26 cellular contexts compared by ENCODE assay signal in the genomic region with DNA sequence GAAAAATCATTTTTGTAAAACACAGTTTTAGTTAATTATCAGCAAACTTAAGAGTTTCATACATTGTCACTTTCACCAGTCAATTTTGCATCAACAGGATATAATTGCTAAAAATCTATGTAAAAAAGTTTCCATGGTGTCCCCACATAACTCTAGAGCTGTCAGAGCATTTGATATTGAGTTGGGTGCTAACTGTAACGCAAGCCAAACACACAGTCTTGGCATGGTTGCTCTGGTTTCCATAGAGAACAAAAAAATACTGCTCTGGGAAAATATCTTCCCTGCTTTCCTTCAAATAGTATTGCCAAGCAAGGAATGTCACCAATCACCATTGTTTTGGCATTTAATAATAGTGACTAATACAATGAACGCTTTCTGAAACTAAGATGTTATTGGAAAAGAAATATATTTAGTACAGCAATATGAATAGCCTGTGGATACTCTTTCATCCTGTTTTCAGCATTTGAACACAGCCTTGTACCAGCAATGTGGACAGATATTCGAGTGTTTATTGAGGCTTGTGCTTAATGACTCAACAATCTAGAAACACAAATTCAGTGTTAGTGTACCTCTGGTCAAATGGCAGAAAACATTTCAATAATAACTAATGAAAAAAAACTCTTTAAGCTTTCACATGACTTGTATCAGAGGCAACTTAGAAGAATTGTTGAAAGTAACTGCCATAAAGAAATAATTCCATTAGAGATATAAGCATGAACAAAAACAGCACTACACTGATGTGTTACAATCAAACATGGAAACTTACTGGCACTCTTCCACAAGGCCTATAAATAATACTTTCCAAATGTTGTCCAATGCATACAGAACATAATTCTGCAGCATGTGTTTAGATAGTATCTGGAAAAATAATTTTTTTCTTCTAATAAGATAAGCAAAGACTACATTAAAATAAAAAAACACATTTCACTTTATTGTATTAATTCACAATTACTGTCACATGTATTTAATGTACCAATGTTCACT.
"Had no signal": no experiment of that assay in that cellular context is flagged by ENCODE, and none has a peak within 500 bp of the region (broad histone marks: within the 10 kb centered on the region; RNA-seq: fewer than 3 reads in every experiment).

No MANE protein-coding gene starts in this region.

- H3K27me3 ChIP-seq: body of pancreas, colonic mucosa, neutrophil, suprapubic skin, tibial artery had no signal

- ATAC-seq: activated CD4-positive, alpha-beta T cell treated with anti-CD3 and anti-CD28 coated beads for 36 hours; activated CD8-positive, alpha-beta memory T cell treated with anti-CD3 and anti-CD28 coated beads, Interleukin-2, amount 10 ng/mL, durations not matched to agents 7 days and 5 days; activated CD8-positive, alpha-beta T cell treated with anti-CD3 and anti-CD28 coated beads, Interleukin-2, amount 10 ng/mL, durations not matched to agents 7 days and 5 days; body of pancreas; effector memory CD8-positive, alpha-beta T cell; lower lobe of right lung; stimulated activated memory B cell treated with anti-CD40 and anti-IgM and Interleukin-4, amounts not matched to agents 10 μg/mL and 1 μg/mL and 100 μg/mL, for 72 hours; stimulated activated naive CD8-positive, alpha-beta T cell treated with anti-CD3 and anti-CD28 coated beads, Interleukin-15, amount 100 ng/mL, for 72 hours had no signal

- H3K27ac Mint-ChIP-seq: activated CD4-positive, alpha-beta T cell treated with anti-CD3 and anti-CD28 coated beads for 36 hours; activated CD8-positive, alpha-beta memory T cell treated with anti-CD3 and anti-CD28 coated beads, Interleukin-2, amount 10 ng/mL, durations not matched to agents 7 days and 5 days; activated CD8-positive, alpha-beta T cell treated with anti-CD3 and anti-CD28 coated beads, Interleukin-2, amount 10 ng/mL, durations not matched to agents 7 days and 5 days; activated naive CD8-positive, alpha-beta T cell; effector memory CD8-positive, alpha-beta T cell; naive B cell; nephron progenitor cell; progenitor cell of endocrine pancreas; stimulated activated memory B cell treated with anti-CD40 and anti-IgM and Interleukin-4, amounts not matched to agents 10 μg/mL and 1 μg/mL and 100 μg/mL, for 72 hours; stimulated activated naive CD8-positive, alpha-beta T cell treated with anti-CD3 and anti-CD28 coated beads, Interleukin-15, amount 100 ng/mL, for 72 hours had no signal

- H3K9me3 ChIP-seq: body of pancreas, colonic mucosa, lower lobe of right lung, neutrophil, tibial artery had no signal

- H3K36me3 ChIP-seq: colonic mucosa, lower lobe of right lung, neutrophil, suprapubic skin, tibial artery had no signal

- H3K36me3 Mint-ChIP-seq: activated CD8-positive, alpha-beta memory T cell treated with anti-CD3 and anti-CD28 coated beads, Interleukin-2, amount 10 ng/mL, durations not matched to agents 7 days and 5 days; activated naive CD8-positive, alpha-beta T cell; naive B cell; stimulated activated memory B cell treated with anti-CD40 and anti-IgM and Interleukin-4, amounts not matched to agents 10 μg/mL and 1 μg/mL and 100 μg/mL, for 72 hours had no signal

- H3K27ac ChIP-seq: body of pancreas, colonic mucosa, lower lobe of right lung, neutrophil, suprapubic skin, tibial artery had no signal

- H3K4me2 ChIP-seq: smooth muscle cell had no signal

- H3K4me1 ChIP-seq: body of pancreas, colonic mucosa, lower lobe of right lung, suprapubic skin had no signal

- H3K27me3 Mint-ChIP-seq: activated CD8-positive, alpha-beta memory T cell treated with anti-CD3 and anti-CD28 coated beads, Interleukin-2, amount 10 ng/mL, durations not matched to agents 7 days and 5 days; effector memory CD8-positive, alpha-beta T cell; naive B cell; progenitor cell of endocrine pancreas; stimulated activated memory B cell treated with anti-CD40 and anti-IgM and Interleukin-4, amounts not matched to agents 10 μg/mL and 1 μg/mL and 100 μg/mL, for 72 hours; stimulated activated naive CD8-positive, alpha-beta T cell treated with anti-CD3 and anti-CD28 coated beads, Interleukin-15, amount 100 ng/mL, for 72 hours had no signal

- H3K4me3 ChIP-seq: body of pancreas, colonic mucosa, lower lobe of right lung, smooth muscle cell, suprapubic skin, tibial artery had no signal

- DNase-seq: activated CD4-positive, alpha-beta T cell treated with anti-CD3 and anti-CD28 coated beads for 36 hours; activated CD4-positive, CD25-positive, alpha-beta regulatory T cell; activated CD8-positive, alpha-beta memory T cell treated with anti-CD3 and anti-CD28 coated beads, Interleukin-2, amount 10 ng/mL, durations not matched to agents 7 days and 5 days; activated CD8-positive, alpha-beta T cell treated with anti-CD3 and anti-CD28 coated beads, Interleukin-2, amount 10 ng/mL, durations not matched to agents 7 days and 5 days; activated naive CD4-positive, alpha-beta T cell; activated T-cell treated with anti-CD3 and anti-CD28 coated beads, Interleukin-2, amount 50 U/mL, for 48 hours; body of pancreas; cerebellar nuclear complex; colonic mucosa; effector memory CD8-positive, alpha-beta T cell; foreskin fibroblast; lower lobe of right lung; naive B cell; nephron progenitor cell; retina; stimulated activated CD4-positive, alpha-beta T cell treated with anti-CD3 and anti-CD28 coated beads, Interleukin-1b, Interleukin-23, amount 100 ng/mL, for 48 hours; stimulated activated CD4-positive, alpha-beta T cell treated with anti-CD3 and anti-CD28 coated beads, Interleukin-4, amount 100 ng/mL, for 4 hours; stimulated activated CD8-positive, alpha-beta memory T cell treated with anti-CD3 and anti-CD28 coated beads, Interleukin-4, amount 100 ng/mL, for 48 hours; stimulated activated naive CD8-positive, alpha-beta T cell treated with anti-CD3 and anti-CD28 coated beads, Interleukin-15, amount 100 ng/mL, for 72 hours; tibial artery had no signal

- H3K4me1 Mint-ChIP-seq: activated CD4-positive, alpha-beta T cell treated with anti-CD3 and anti-CD28 coated beads for 36 hours; activated CD8-positive, alpha-beta memory T cell treated with anti-CD3 and anti-CD28 coated beads, Interleukin-2, amount 10 ng/mL, durations not matched to agents 7 days and 5 days; naive B cell; nephron progenitor cell; stimulated activated memory B cell treated with anti-CD40 and anti-IgM and Interleukin-4, amounts not matched to agents 10 μg/mL and 1 μg/mL and 100 μg/mL, for 72 hours; stimulated activated naive CD8-positive, alpha-beta T cell treated with anti-CD3 and anti-CD28 coated beads, Interleukin-15, amount 100 ng/mL, for 72 hours had no signal

- H3K4me3 Mint-ChIP-seq: activated CD4-positive, alpha-beta T cell treated with anti-CD3 and anti-CD28 coated beads for 36 hours; activated CD8-positive, alpha-beta memory T cell treated with anti-CD3 and anti-CD28 coated beads, Interleukin-2, amount 10 ng/mL, durations not matched to agents 7 days and 5 days; activated CD8-positive, alpha-beta T cell treated with anti-CD3 and anti-CD28 coated beads, Interleukin-2, amount 10 ng/mL, durations not matched to agents 7 days and 5 days; activated naive CD8-positive, alpha-beta T cell; effector memory CD8-positive, alpha-beta T cell; naive B cell; nephron progenitor cell; stimulated activated memory B cell treated with anti-CD40 and anti-IgM and Interleukin-4, amounts not matched to agents 10 μg/mL and 1 μg/mL and 100 μg/mL, for 72 hours; stimulated activated naive CD8-positive, alpha-beta T cell treated with anti-CD3 and anti-CD28 coated beads, Interleukin-15, amount 100 ng/mL, for 72 hours had no signal
